10 cellular contexts compared by ENCODE assay signal in the genomic region with DNA sequence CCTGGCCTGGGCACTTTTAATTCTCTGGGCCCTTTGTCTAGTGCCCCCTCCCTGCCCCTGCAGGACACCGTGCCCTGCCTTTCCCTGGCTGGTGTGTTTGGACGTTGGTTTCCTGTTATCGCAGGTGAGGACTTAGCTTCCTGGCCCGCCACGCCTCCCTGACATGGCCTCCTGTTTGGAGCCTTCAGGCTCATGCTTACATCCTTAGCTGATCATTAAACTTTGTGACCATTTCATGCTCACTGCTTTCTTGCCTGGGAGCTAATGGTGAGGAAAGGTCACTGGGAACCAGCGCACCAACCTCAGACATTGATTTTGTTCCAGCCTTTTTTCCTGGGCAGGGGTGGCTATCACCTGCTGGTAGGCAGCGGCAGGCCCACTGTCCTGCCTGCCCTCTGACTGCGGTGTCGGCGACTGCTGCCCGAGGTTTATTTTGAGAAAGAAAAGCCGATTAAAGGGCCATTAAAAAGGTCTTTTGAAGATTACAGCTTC. TPM values are rescaled to one million over a fixed set of nuclear protein-coding genes. Genes with fewer than 3 reads are reported as not detected.
A peak's percentile ranks its signal among the peaks of the same experiment; 100 is the strongest.
DNase-seq lines count a peak whose midpoint lies in the region; ATAC-seq and TF ChIP-seq lines count a peak whose summit lies in the region.
"Had no signal": no experiment of that assay in that cellular context is flagged by ENCODE, and none has a peak within 500 bp of the region (broad histone marks: within the 10 kb centered on the region; RNA-seq: fewer than 3 reads in every experiment).

No MANE protein-coding gene starts in this region.

- peak overlapping the region; percentile 93 for H3K27ac Mint-ChIP-seq in type B pancreatic cell

- no peak overlapping the region for H3K4me3 ChIP-seq in heart right ventricle
- H3K4me3 ChIP-seq in hepatocyte: no peak overlapping the region
- H3K4me3 ChIP-seq: prostate gland had no signal

- H3K9me2 ChIP-seq in hepatocyte (replicated peaks; ENCODE audit: insufficient read depth): no peaks in the 10 kb centered on the region

- H3K27me3 Mint-ChIP-seq in type B pancreatic cell: no peaks in the 10 kb centered on the region

- no peaks in the 10 kb centered on the region for H3K9me3 ChIP-seq in heart right ventricle
- H3K9me3 ChIP-seq in hepatocyte (ENCODE audit: low read depth): no peaks in the 10 kb centered on the region
- H3K9me3 ChIP-seq: BE2C, prostate gland had no signal

- peaks cover 23% of the 10 kb centered on the region for H4K20me1 ChIP-seq in hepatocyte (ENCODE audit: insufficient read depth, poor library complexity, severe bottlenecking)

- peaks cover 53% of the 10 kb centered on the region for H3K79me2 ChIP-seq in hepatocyte

- H3K36me3 Mint-ChIP-seq in type B pancreatic cell: no peaks in the 10 kb centered on the region

- H3K27me3 ChIP-seq in heart right ventricle: no peaks in the 10 kb centered on the region
- no peaks in the 10 kb centered on the region for H3K27me3 ChIP-seq in hepatocyte
- H3K27me3 ChIP-seq: BE2C had no signal

- peaks cover 38 to 70% (median 50%) of the 10 kb centered on the region in 9 donors for H3K4me1 ChIP-seq in heart right ventricle
- H3K4me1 ChIP-seq in hepatocyte (ENCODE audit: insufficient read depth): peaks cover 45% of the 10 kb centered on the region
- H3K4me1 ChIP-seq: BE2C had no signal

- no peak for DNase-seq in heart right ventricle
- no peak for DNase-seq in Right ventricle myocardium inferior (ENCODE audit: missing footprints)
- peak; percentile 84 for DNase-seq in hepatocyte (ENCODE audit: low spot score)
- DNase-seq in type B pancreatic cell (ENCODE audit: extremely low spot score, unreplicated experiment): no peak
- no peak for DNase-seq in middle frontal gyrus (ENCODE audit: extremely low spot score, low spot score)
- DNase-seq in NK-92 treated with Interleukin-12 subunit alpha and Interleukin-12 subunit beta, amount 100 ng/mL, for 24 hours (lab: John Stamatoyannopoulos, UW): no peak
- DNase-seq: BE2C; central memory CD4-positive, alpha-beta T cell; NCI-H446 treated with DMSO at 0.1 percent for 48 hours had no signal

- H3K27ac ChIP-seq in heart right ventricle: peak overlapping the region in 8 of 10 donors; percentile 9 to 56 (median 34)
- H3K27ac ChIP-seq in hepatocyte: peak overlapping the region; percentile 85

- ATAC-seq in heart right ventricle: no peak
- ATAC-seq in Right ventricle myocardium inferior: no peak

- peak overlapping the region; percentile 54 for H3K4me2 ChIP-seq in hepatocyte

- TF ChIP-seq CTCF in heart right ventricle (IDR thresholded peaks at IDR 0.05): no peak
- TF ChIP-seq CTCF in hepatocyte (IDR thresholded peaks at IDR 0.05; ENCODE audit: poor library complexity): no peak
- no peak for TF ChIP-seq CTCF in type B pancreatic cell (conservative IDR thresholded peaks at IDR 0.05)

- no peaks in the 10 kb centered on the region for H3K9me3 Mint-ChIP-seq in type B pancreatic cell

- H3K4me3 Mint-ChIP-seq in type B pancreatic cell: peak overlapping the region; percentile 86

- WGBS in heart right ventricle, 2 donors: 76 to 79% methylated on average over 12 of the region's 12 CpGs
- 53% methylated on average over 12 of the region's 12 CpGs for WGBS in hepatocyte (ENCODE audit: low lambda C conversion rate, missing lambda C conversion rate)

- H3K36me3 ChIP-seq in heart right ventricle: peaks cover 0 to 25% (median 0%) of the 10 kb centered on the region in 9 donors
- H3K36me3 ChIP-seq in hepatocyte (replicated peaks; ENCODE audit: insufficient read depth, low read depth): no peaks in the 10 kb centered on the region
- H3K36me3 ChIP-seq: BE2C, prostate gland had no signal

- H2AFZ ChIP-seq in hepatocyte: no peak overlapping the region

- peaks cover 34% of the 10 kb centered on the region for H3K4me1 Mint-ChIP-seq in type B pancreatic cell (ENCODE audit: unreplicated experiment)

- intact Hi-C loops in heart right ventricle (cut with DNase I): loop anchor here in 2 of 10 donors (5.0 to 10.0 kb wide), 2 partner anchors 34 to 289 kb away; a partner anchor contains a TSS
- intact Hi-C loops in Right ventricle myocardium inferior (cut with DNase I): no loop called here

RNA-seq across cellular contexts. Expression of a gene that starts 3.7 kb away (rescaled TPM):
- total RNA-seq in heart right ventricle: 10 to 100 TPM; 34.7 to 84.4 (median 43.8) TPM
- 10 to 100 TPM; 42.6 to 56.9 TPM for polyA plus RNA-seq in heart right ventricle
- 52.5 TPM for total RNA-seq in Right ventricle myocardium inferior
- total RNA-seq in hepatocyte: 115 and 140 TPM in 2 replicates
- 191 and 205 TPM in 2 replicates for polyA plus RNA-seq in hepatocyte
- total RNA-seq in type B pancreatic cell (ENCODE audit: low replicate concordance): 135 and 178 TPM in 2 replicates

RNA-seq across cellular contexts. Expression of a gene that starts 17.9 kb away (rescaled TPM):
- total RNA-seq in heart right ventricle (under 1 TPM in 2 of 10 donors, not detected in 8; 0.05 to 0.10 TPM), Right ventricle myocardium inferior (not detected), hepatocyte (1.00 and 1.3 TPM in 2 replicates), type B pancreatic cell (ENCODE audit: low replicate concordance) (0.12 TPM in 1 of 2 replicates, not detected in the other)
- polyA plus RNA-seq in heart right ventricle (under 1 TPM in 1 of 2 donors, not detected in 1; 0.06 TPM), hepatocyte (0.32 and 0.42 TPM in 2 replicates)
- total RNA-seq: prostate gland had no signal

RNA-seq across cellular contexts. Expression of a gene that starts 35.7 kb away (rescaled TPM):
- 10 to 100 TPM; 10.9 to 15.8 (median 13.3) TPM for total RNA-seq in heart right ventricle
- 10 to 100 TPM; 27.6 to 34.7 TPM for polyA plus RNA-seq in heart right ventricle
- total RNA-seq in Right ventricle myocardium inferior: 16.8 TPM
- total RNA-seq in hepatocyte: 17.1 and 20.3 TPM in 2 replicates
- polyA plus RNA-seq in hepatocyte: 33.6 and 40.4 TPM in 2 replicates
- total RNA-seq in type B pancreatic cell (ENCODE audit: low replicate concordance): 15.1 and 23.1 TPM in 2 replicates

RNA-seq across cellular contexts. Expression of a gene that starts 41.8 kb away (rescaled TPM):
- not detected for total RNA-seq in heart right ventricle
- polyA plus RNA-seq in heart right ventricle: not detected
- not detected for total RNA-seq in Right ventricle myocardium inferior
- total RNA-seq in hepatocyte: not detected in 2 replicates
- polyA plus RNA-seq in hepatocyte: 0.33 TPM in 1 of 2 replicates, not detected in the other
- 0.81 TPM in 1 of 2 replicates, not detected in the other for total RNA-seq in type B pancreatic cell (ENCODE audit: low replicate concordance)
- total RNA-seq: prostate gland had no signal

RNA-seq across cellular contexts. Expression of a gene that starts 49.9 kb away (rescaled TPM):
- total RNA-seq in heart right ventricle (1 to 10 TPM in 5 of 10 donors, under 1 TPM in 5; 0.34 to 8.5 (median 0.89) TPM), Right ventricle myocardium inferior (2.7 TPM), hepatocyte (0.24 and 0.50 TPM in 2 replicates), type B pancreatic cell (ENCODE audit: low replicate concordance) (0.05 and 0.07 TPM in 2 replicates)
- polyA plus RNA-seq in heart right ventricle (1 to 10 TPM; 1.2 to 2.4 TPM), hepatocyte (0.25 TPM in 1 of 2 replicates, not detected in the other)
